ENCODE assay signal across 1 cellular context in genomic region chr19:49677232-49677881, GRCh38.
TF ChIP-seq lines count a peak whose summit lies in the region.

PRMT1 (plus strand) TSS chr19:49677271; CDS start chr19:49677281, 10 bp downstream.

TF ChIP-seq in HEK293, 187 proteins besides CTCF, POLR2A, EP300 and RAD21 (continued from another document and continues in another):
- TF ChIP-seq ZBTB44 (tag by site-specific recombination; IDR thresholded peaks at IDR 0.05) (no peak), GLIS1 (tag by site-specific recombination; IDR thresholded peaks at IDR 0.05) (peak; percentile 86), KLF16 (tag by site-specific recombination; IDR thresholded peaks at IDR 0.05) (peak; percentile 99), ZBTB26 (tag by site-specific recombination; optimal IDR thresholded peaks at IDR 0.05) (peak; percentile 34), ZNF692 (tag by site-specific recombination; IDR thresholded peaks at IDR 0.05) (peak; percentile 80; the same call in 1 of the 2 replicates), ZIC2 (tag by site-specific recombination; IDR thresholded peaks at IDR 0.05) (peak; percentile 14; the same call in 1 of the 2 replicates), ZNF184 (tag by site-specific recombination; IDR thresholded peaks at IDR 0.05) (no peak), AEBP2 (tag by site-specific recombination; IDR thresholded peaks at IDR 0.05; ENCODE audit: borderline replicate concordance) (no peak), SCRT2 (tag by site-specific recombination; IDR thresholded peaks at IDR 0.05) (no peak), ZNF530 (tag by site-specific recombination; IDR thresholded peaks at IDR 0.05; ENCODE audit: low read depth) (no peak), ZNF112 (tag by site-specific recombination; IDR thresholded peaks at IDR 0.05) (no peak), ZNF202 (tag by site-specific recombination; IDR thresholded peaks at IDR 0.05; ENCODE audit: borderline replicate concordance) (no peak), GLI2 (tag by site-specific recombination; IDR thresholded peaks at IDR 0.05; ENCODE audit: borderline replicate concordance, low read depth) (no peak), ZNF324 (tag by site-specific recombination; IDR thresholded peaks at IDR 0.05) (peak; percentile 79), ZNF274 (IDR thresholded peaks at IDR 0.05; ENCODE audit: low read length) (no peak), ZNF274 (tag by site-specific recombination; IDR thresholded peaks at IDR 0.05; ENCODE audit: borderline replicate concordance) (no peak), ZNF561 (tag by site-specific recombination; IDR thresholded peaks at IDR 0.05; ENCODE audit: borderline replicate concordance) (0 out of 2 replicates have a peak, but pooled peaks have one; percentile 31), ZNF18 (tag by site-specific recombination; IDR thresholded peaks at IDR 0.05) (no peak), ZNF398 (tag by site-specific recombination; IDR thresholded peaks at IDR 0.05) (peak; percentile 77), ZNF660 (tag by site-specific recombination; IDR thresholded peaks at IDR 0.05) (no peak), PBX3 (CRISPR knock-in tag; IDR thresholded peaks at IDR 0.05) (no peak), BCL6B (tag by site-specific recombination; IDR thresholded peaks at IDR 0.05) (no peak), ZNF48 (tag by site-specific recombination; IDR thresholded peaks at IDR 0.05) (no peak), PATZ1 (tag by site-specific recombination; IDR thresholded peaks at IDR 0.05) (peak; percentile 100), ZNF488 (tag by site-specific recombination; IDR thresholded peaks at IDR 0.05) (no peak), YY1 (tag by site-specific recombination; IDR thresholded peaks at IDR 0.05) (peak; percentile 93; the same call in 1 of the 2 replicates), ZFP37 (tag by site-specific recombination; IDR thresholded peaks at IDR 0.05) (peak; percentile 29; the same call in 1 of the 2 replicates), ZBTB1 (tag by site-specific recombination; IDR thresholded peaks at IDR 0.05) (no peak), TRIM28 (IDR thresholded peaks at IDR 0.05; ENCODE audit: borderline replicate concordance, low read length) (no peak), ZNF433 (tag by site-specific recombination; IDR thresholded peaks at IDR 0.05; ENCODE audit: low read depth) (no peak)
- TF ChIP-seq, protein P1, sequence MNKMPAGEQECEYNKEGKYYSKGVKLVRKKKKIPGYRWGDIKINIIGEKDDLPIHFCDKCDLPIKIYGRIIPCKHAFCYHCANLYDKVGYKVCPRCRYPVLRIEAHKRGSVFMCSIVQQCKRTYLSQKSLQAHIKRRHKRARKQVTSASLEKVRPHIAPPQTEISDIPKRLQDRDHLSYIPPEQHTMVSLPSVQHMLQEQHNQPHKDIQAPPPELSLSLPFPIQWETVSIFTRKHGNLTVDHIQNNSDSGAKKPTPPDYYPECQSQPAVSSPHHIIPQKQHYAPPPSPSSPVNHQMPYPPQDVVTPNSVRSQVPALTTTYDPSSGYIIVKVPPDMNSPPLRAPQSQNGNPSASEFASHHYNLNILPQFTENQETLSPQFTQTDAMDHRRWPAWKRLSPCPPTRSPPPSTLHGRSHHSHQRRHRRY (tag by site-specific recombination; IDR thresholded peaks at IDR 0.05), result no peak
- TF ChIP-seq, protein P2, sequence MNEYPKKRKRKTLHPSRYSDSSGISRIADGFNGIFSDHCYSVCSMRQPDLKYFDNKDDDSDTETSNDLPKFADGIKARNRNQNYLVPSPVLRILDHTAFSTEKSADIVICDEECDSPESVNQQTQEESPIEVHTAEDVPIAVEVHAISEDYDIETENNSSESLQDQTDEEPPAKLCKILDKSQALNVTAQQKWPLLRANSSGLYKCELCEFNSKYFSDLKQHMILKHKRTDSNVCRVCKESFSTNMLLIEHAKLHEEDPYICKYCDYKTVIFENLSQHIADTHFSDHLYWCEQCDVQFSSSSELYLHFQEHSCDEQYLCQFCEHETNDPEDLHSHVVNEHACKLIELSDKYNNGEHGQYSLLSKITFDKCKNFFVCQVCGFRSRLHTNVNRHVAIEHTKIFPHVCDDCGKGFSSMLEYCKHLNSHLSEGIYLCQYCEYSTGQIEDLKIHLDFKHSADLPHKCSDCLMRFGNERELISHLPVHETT (tag by site-specific recombination; IDR thresholded peaks at IDR 0.05), result no peak
- TF ChIP-seq, protein P3, sequence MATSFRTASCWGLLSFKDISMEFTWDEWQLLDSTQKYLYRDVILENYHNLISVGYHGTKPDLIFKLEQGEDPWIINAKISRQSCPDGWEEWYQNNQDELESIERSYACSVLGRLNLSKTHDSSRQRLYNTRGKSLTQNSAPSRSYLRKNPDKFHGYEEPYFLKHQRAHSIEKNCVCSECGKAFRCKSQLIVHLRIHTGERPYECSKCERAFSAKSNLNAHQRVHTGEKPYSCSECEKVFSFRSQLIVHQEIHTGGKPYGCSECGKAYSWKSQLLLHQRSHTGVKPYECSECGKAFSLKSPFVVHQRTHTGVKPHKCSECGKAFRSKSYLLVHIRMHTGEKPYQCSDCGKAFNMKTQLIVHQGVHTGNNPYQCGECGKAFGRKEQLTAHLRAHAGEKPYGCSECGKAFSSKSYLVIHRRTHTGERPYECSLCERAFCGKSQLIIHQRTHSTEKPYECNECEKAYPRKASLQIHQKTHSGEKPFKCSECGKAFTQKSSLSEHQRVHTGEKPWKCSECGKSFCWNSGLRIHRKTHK (tag by site-specific recombination; IDR thresholded peaks at IDR 0.05), result no peak
